Comparison of ENCODE assay signal across 8 cellular contexts in genomic region chr7:954330-955238, GRCh38. TPM values are rescaled to one million over a fixed set of nuclear protein-coding genes. Genes with fewer than 3 reads are reported as not detected.
A peak's percentile ranks its signal among the peaks of the same experiment; 100 is the strongest.
DNase-seq lines count a peak whose midpoint lies in the region; ATAC-seq and TF ChIP-seq lines count a peak whose summit lies in the region.

ADAP1 (minus strand) TSS chr7:954680; CDS start chr7:954477, 203 bp downstream.

- intact Hi-C loops in colonic mucosa (cut with DNase I) = loop anchor here (2.0 kb wide), 1 partner anchor 46 kb away; no protein-coding TSS in a partner anchor

- H3K9me3 ChIP-seq in colonic mucosa = no peaks in the 10 kb centered on the region

- ATAC-seq in GM18520 (IDR thresholded peaks at IDR 0.05; ENCODE audit: unreplicated experiment) = peak; percentile 28
- ATAC-seq in HG03460 (IDR thresholded peaks at IDR 0.05; ENCODE audit: unreplicated experiment) = peak; percentile 47

- peak within 1 kb of the TSS; percentile 79 to 86 for H3K9ac ChIP-seq in colonic mucosa (ENCODE audit: low read depth in 2 of 2, low read length in 2 of 2)

- no peak for TF ChIP-seq CTCF in colonic mucosa (IDR thresholded peaks at IDR 0.05)

- peak within 1 kb of the TSS; percentile 53 for H3K4me3 ChIP-seq in colonic mucosa

- no peaks in the 10 kb centered on the region for H3K27me3 ChIP-seq in colonic mucosa

- H3K27ac ChIP-seq in colonic mucosa = peak within 1 kb of the TSS; percentile 82

- peak; percentile 59 for DNase-seq in 8988T
- peak; percentile 37 for DNase-seq in activated CD4-positive, alpha-beta T cell treated with anti-CD3 and anti-CD28 coated beads for 1 hour
- peak; percentile 51 for DNase-seq in colonic mucosa
- peak; percentile 48 to 78 for DNase-seq in lung microvascular endothelial cell (ENCODE audit: low read depth in 2 of 2)
- peak; percentile 60 for DNase-seq in stimulated activated CD8-positive, alpha-beta memory T cell treated with anti-CD3 and anti-CD28 coated beads, Interleukin-12 subunit alpha, Interleukin-12 subunit beta, amount 100 ng/mL, for 4 hours (ENCODE audit: low read depth)
- DNase-seq in SHP77 treated with DMSO at 0.1 percent for 48 hours (lab: John Stamatoyannopoulos, UW) = no peak

- peaks cover 4% of the 10 kb centered on the region for H3K4me1 ChIP-seq in colonic mucosa

- no peaks in the 10 kb centered on the region for H3K36me3 ChIP-seq in colonic mucosa

RNA-seq across cellular contexts. Expression of gene ADAP1, which starts in this region (rescaled TPM):
- total RNA-seq in colonic mucosa (100 to 1,000 TPM; 107 to 201 TPM), lung microvascular endothelial cell (1.7 and 3.2 TPM in 2 replicates)

Comparison
In these comparisons a context has a peak if more than half of its experiments do, and no peak if none do; other contexts are left out.
1. RNA of gene ADAP1 (total RNA-seq): 107 to 201 TPM in colonic mucosa; 1.7 to 3.2 TPM in lung microvascular endothelial cell; every median in the first group is over 10 times any median in the second.